Comparison of ENCODE assay signal across 14 cellular contexts in genomic region chr10:69733791-69734261, GRCh38.
A peak's percentile ranks its signal among the peaks of the same experiment; 100 is the strongest.
DNase-seq lines count a peak whose midpoint lies in the region; ATAC-seq and TF ChIP-seq lines count a peak whose summit lies in the region.
"Had no signal": no experiment of that assay in that cellular context is flagged by ENCODE, and none has a peak within 500 bp of the region (broad histone marks: within the 10 kb centered on the region; RNA-seq: fewer than 3 reads in every experiment).

No MANE protein-coding gene starts in this region.

- H3K27me3 Mint-ChIP-seq in nephron (ENCODE audit: low read depth), result peaks cover 3% of the 10 kb centered on the region

- peak overlapping the region in 2 of 3 experiments; percentile 20 to 38 for H3K27ac Mint-ChIP-seq in nephron

- no peaks in the 10 kb centered on the region for H3K9me3 ChIP-seq in MG63

- no peaks in the 10 kb centered on the region for H3K9me3 Mint-ChIP-seq in nephron

- no peak overlapping the region for H3K4me3 Mint-ChIP-seq in nephron

- ATAC-seq in HG03342 (IDR thresholded peaks at IDR 0.05; ENCODE audit: unreplicated experiment), result no peak

- no peak overlapping the region for H3K4me3 ChIP-seq in MG63

- no peak for TF ChIP-seq CTCF in nephron (IDR thresholded peaks at IDR 0.05; ENCODE audit: unreplicated experiment in 3 of 3)

- no peaks in the 10 kb centered on the region for H3K27me3 ChIP-seq in MG63

- peaks cover 59% of the 10 kb centered on the region for H3K4me1 Mint-ChIP-seq in nephron

- no peaks in the 10 kb centered on the region for H3K36me3 ChIP-seq in MG63

- peak; percentile 93 for DNase-seq in AG20443 (ENCODE audit: low spot score)
- peak; percentile 85 for DNase-seq in MG63
- DNase-seq in dedifferentiated amniotic fluid mesenchymal stem cell (ENCODE audit: extremely low spot score), result peak; percentile 28
- no peak for DNase-seq in glomerular visceral epithelial cell (ENCODE audit: extremely low spot score)
- DNase-seq in NCI-H345 (lab: John Stamatoyannopoulos, UW), result no peak
- no peak for DNase-seq in DMS114 treated with DMSO at 0.1 percent for 48 hours (lab: John Stamatoyannopoulos, UW; ENCODE audit: unreplicated experiment)
- DNase-seq: amygdala; C1 segment of cervical spinal cord; NCI-H1436; NCI-H748 treated with DMSO at 0.1 percent for 48 hours; SIG-M5; stimulated activated naive CD8-positive, alpha-beta T cell treated with anti-CD3 and anti-CD28 coated beads, Interleukin-15, Interleukin-2, amounts not matched to agents 100 U/mL and 50 U/mL, for 24 hours had no signal

- no peaks in the 10 kb centered on the region for H3K36me3 Mint-ChIP-seq in nephron (ENCODE audit: low read depth)

Comparison
In these comparisons a context has a peak if more than half of its experiments do, and no peak if none do; other contexts are left out.
1. DNase-seq: peak in AG20443 (single experiment), MG63 (single experiment) and dedifferentiated amniotic fluid mesenchymal stem cell (single experiment); none in glomerular visceral epithelial cell (single experiment), NCI-H345 (single experiment) and DMS114 treated with DMSO at 0.1 percent for 48 hours (single experiment).